30 cellular contexts compared by ENCODE assay signal in genomic region chr7:115911466-115911865, GRCh38.
DNase-seq lines count a peak whose midpoint lies in the region; ATAC-seq and TF ChIP-seq lines count a peak whose summit lies in the region.
"Had no signal": no experiment of that assay in that cellular context is flagged by ENCODE, and none has a peak within 500 bp of the region (broad histone marks: within the 10 kb centered on the region; RNA-seq: fewer than 3 reads in every experiment).

No MANE protein-coding gene starts in this region.

- H3K4me2 ChIP-seq in Loucy (ENCODE audit: low read depth, low read length, poor library complexity, severe bottlenecking): peak overlapping the region; percentile 6
- H3K4me2 ChIP-seq: A549, SK-N-SH had no signal

- DNase-seq in AML-193 (lab: John Stamatoyannopoulos, UW): peak; percentile 32 to 52
- DNase-seq in SK-MEL-5 (ENCODE audit: low read depth, low spot score): peak; percentile 46
- peak; percentile 10 for DNase-seq in fibroblast of the aortic adventitia (ENCODE audit: low read depth)
- no peak for DNase-seq in pons (ENCODE audit: low spot score)
- DNase-seq in upper lobe of left lung: no peak
- DNase-seq in Kasumi-1 (lab: John Stamatoyannopoulos, UW): no peak
- DNase-seq in MCF 10A (ENCODE audit: unreplicated experiment): no peak
- DNase-seq: activated CD4-positive, alpha-beta T cell treated with anti-CD3 and anti-CD28 coated beads, Interleukin-2, amount 50 U/mL, for 48 hours; activated CD4-positive, CD25-positive, alpha-beta regulatory T cell; activated CD8-positive, alpha-beta memory T cell treated with anti-CD3 and anti-CD28 coated beads, Interleukin-2, amount 50 U/mL, for 48 hours; activated effector memory CD4-positive, alpha-beta T cell treated with Interleukin-2 at 50 U/mL for 16 hours; activated naive CD8-positive, alpha-beta T cell treated with anti-CD3 and anti-CD28 coated beads, Interleukin-2, amount 10 ng/mL, durations not matched to agents 7 days and 5 days; body of pancreas; Calu3; effector memory CD4-positive, alpha-beta T cell; head of caudate nucleus; KG1; NCI-H1417; NCI-H446; Peyer's patch; SK-N-SH; stimulated activated CD4-positive, alpha-beta T cell treated with anti-CD3 and anti-CD28 coated beads, Interleukin-4, amount 100 ng/mL, for 1 hour; stimulated activated naive CD4-positive, alpha-beta T cell treated with Interleukin-2 at 50 U/mL for 16 hours; transverse colon had no signal

- peak overlapping the region; percentile 28; the same call in 1 of the 2 replicates for H2AFZ ChIP-seq in Loucy (ENCODE audit: low read length)

- H3K4me1 ChIP-seq in Loucy (ENCODE audit: insufficient read depth, low read length, poor library complexity, severe bottlenecking): no peaks in the 10 kb centered on the region
- peaks cover 0 to 6% (median 4%) of the 10 kb centered on the region in 4 donors for H3K4me1 ChIP-seq in upper lobe of left lung
- H3K4me1 ChIP-seq: A549, body of pancreas, HAP-1 had no signal

- no peak for ATAC-seq in upper lobe of left lung (ENCODE audit: low FRiP score in 2 of 2)
- ATAC-seq: A549, body of pancreas had no signal

- H3K9ac ChIP-seq in Loucy (ENCODE audit: low read depth, low read length, poor library complexity, severe bottlenecking): no peak overlapping the region
- H3K9ac ChIP-seq: BLaER1 treated with 17β-estradiol and CSF1 and Interleukin-3, amounts not matched to agents 10 nM and 100 nM; SK-N-SH had no signal

- no peak for TF ChIP-seq CTCF in Loucy (conservative IDR thresholded peaks at IDR 0.05; ENCODE audit: low read length)
- TF ChIP-seq CTCF in fibroblast of the aortic adventitia (IDR thresholded peaks at IDR 0.05; ENCODE audit: insufficient read depth, low read length): no peak
- TF ChIP-seq CTCF in upper lobe of left lung (IDR thresholded peaks at IDR 0.05): no peak
- TF ChIP-seq CTCF in MCF 10A (IDR thresholded peaks at IDR 0.05; ENCODE audit: unreplicated experiment): no peak

- peaks cover 97% of the 10 kb centered on the region for H3K27me3 Mint-ChIP-seq in MCF 10A (ENCODE audit: insufficient read depth, unreplicated experiment)

- no peak for TF ChIP-seq EP300 in upper lobe of left lung (IDR thresholded peaks at IDR 0.05)

- no peak for TF ChIP-seq POLR2A in upper lobe of left lung (IDR thresholded peaks at IDR 0.05)

- H3K36me3 ChIP-seq in Loucy (ENCODE audit: insufficient read depth, low read length) (no peaks in the 10 kb centered on the region), upper lobe of left lung (no peaks in the 10 kb centered on the region)
- H3K36me3 ChIP-seq: BLaER1 treated with 17β-estradiol and CSF1 and Interleukin-3, amounts not matched to agents 10 nM and 100 nM; esophagus muscularis mucosa; HAP-1; Peyer's patch; transverse colon had no signal

- no peaks in the 10 kb centered on the region for H3K9me2 ChIP-seq in Loucy (replicated peaks; ENCODE audit: low read depth, low read length)
- H3K9me2 ChIP-seq: SK-N-SH had no signal

- CTCF ChIA-PET in MCF 10A (lab: Yijun Ruan, JAX): interaction anchor here (0.7 kb wide), 1 partner anchor 1884 kb away, joined by 3 read pairs; no protein-coding TSS in a partner anchor

- H3F3A ChIP-seq in Loucy (ENCODE audit: low read depth): no peaks in the 10 kb centered on the region

- no peaks in the 10 kb centered on the region for H3K79me2 ChIP-seq in Loucy (ENCODE audit: insufficient read depth, low read length)

- intact Hi-C loops in MCF 10A (cut with micrococcal nuclease): loop anchor here (2.0 kb wide), 1 partner anchor 1829 kb away; no protein-coding TSS in a partner anchor

- no TSS peak for BruUV-seq in MCF 10A (replicated peaks; lab: Mats Ljungman, UMichigan)

- no peak overlapping the region for H3K27ac Mint-ChIP-seq in MCF 10A (ENCODE audit: low read depth, unreplicated experiment)
- H3K27ac Mint-ChIP-seq: activated naive CD8-positive, alpha-beta T cell treated with anti-CD3 and anti-CD28 coated beads, Interleukin-2, amount 10 ng/mL, durations not matched to agents 7 days and 5 days had no signal

- H3K4me3 Mint-ChIP-seq in MCF 10A (ENCODE audit: unreplicated experiment): no peak overlapping the region
- H3K4me3 Mint-ChIP-seq: activated naive CD8-positive, alpha-beta T cell treated with anti-CD3 and anti-CD28 coated beads, Interleukin-2, amount 10 ng/mL, durations not matched to agents 7 days and 5 days had no signal

- H3K4me3 ChIP-seq in Loucy (ENCODE audit: low read length, poor library complexity, severe bottlenecking) (no peak overlapping the region), fibroblast of the aortic adventitia (ENCODE audit: low read depth, low read length) (no peak overlapping the region), upper lobe of left lung (no peak overlapping the region)
- H3K4me3 ChIP-seq: A549; BLaER1 treated with 17β-estradiol and CSF1 and Interleukin-3, amounts not matched to agents 10 nM and 100 nM; body of pancreas; esophagus muscularis mucosa; HAP-1; Peyer's patch; smooth muscle cell; transverse colon had no signal

- POLR2A ChIA-PET in MCF 10A (lab: Yijun Ruan, JAX): no interaction called here

- 61 to 65% methylated on average over 3 of the region's 3 CpGs for WGBS in upper lobe of left lung, 2 donors

- H4K20me1 ChIP-seq in Loucy (ENCODE audit: insufficient read depth, low read length, poor library complexity, severe bottlenecking): no peaks in the 10 kb centered on the region
- H4K20me1 ChIP-seq: BLaER1 treated with 17β-estradiol and CSF1 and Interleukin-3, amounts not matched to agents 10 nM and 100 nM had no signal

- H3K27ac ChIP-seq in upper lobe of left lung: no peak overlapping the region
- H3K27ac ChIP-seq: A549; BLaER1 treated with 17β-estradiol and CSF1 and Interleukin-3, amounts not matched to agents 10 nM and 100 nM; body of pancreas; esophagus muscularis mucosa; Peyer's patch; transverse colon had no signal

- no peaks in the 10 kb centered on the region for H3K4me1 Mint-ChIP-seq in MCF 10A (ENCODE audit: insufficient read depth, unreplicated experiment)
- H3K4me1 Mint-ChIP-seq: activated naive CD8-positive, alpha-beta T cell treated with anti-CD3 and anti-CD28 coated beads, Interleukin-2, amount 10 ng/mL, durations not matched to agents 7 days and 5 days had no signal

- H3K27me3 ChIP-seq in Loucy (ENCODE audit: insufficient read depth, low read length, poor library complexity, severe bottlenecking) (no peaks in the 10 kb centered on the region), upper lobe of left lung (no peaks in the 10 kb centered on the region)
- H3K27me3 ChIP-seq: BLaER1 treated with 17β-estradiol and CSF1 and Interleukin-3, amounts not matched to agents 10 nM and 100 nM; body of pancreas; esophagus muscularis mucosa; Peyer's patch; transverse colon had no signal

- H3K9me3 ChIP-seq in Loucy (ENCODE audit: insufficient read depth, low read depth, low read length): no peaks in the 10 kb centered on the region
- H3K9me3 ChIP-seq in upper lobe of left lung: no peaks in the 10 kb centered on the region
- H3K9me3 ChIP-seq: A549; BLaER1 treated with 17β-estradiol and CSF1 and Interleukin-3, amounts not matched to agents 10 nM and 100 nM; body of pancreas; esophagus muscularis mucosa; HAP-1; Peyer's patch; SK-N-SH; transverse colon had no signal

- H3K36me3 Mint-ChIP-seq in MCF 10A (ENCODE audit: insufficient read depth, unreplicated experiment): no peaks in the 10 kb centered on the region
- H3K36me3 Mint-ChIP-seq: activated naive CD8-positive, alpha-beta T cell treated with anti-CD3 and anti-CD28 coated beads, Interleukin-2, amount 10 ng/mL, durations not matched to agents 7 days and 5 days had no signal

- no peaks in the 10 kb centered on the region for H3K9me3 Mint-ChIP-seq in MCF 10A (ENCODE audit: unreplicated experiment)
- H3K9me3 Mint-ChIP-seq: activated naive CD8-positive, alpha-beta T cell treated with anti-CD3 and anti-CD28 coated beads, Interleukin-2, amount 10 ng/mL, durations not matched to agents 7 days and 5 days had no signal

- in situ Hi-C loops in SK-MEL-5 (cut with HindIII; ENCODE audit: low pct_unique_long_range_greater_than_20kb, low sequenced_read_pairs): no loop called here

Comparison
In these comparisons a context has a peak if more than half of its experiments do, and no peak if none do; other contexts are left out.
1. DNase-seq: peak in AML-193 (2 of 2), SK-MEL-5 (single experiment) and fibroblast of the aortic adventitia (single experiment); none in pons (single experiment), upper lobe of left lung (0 of 2), Kasumi-1 (0 of 2) and MCF 10A (single experiment).